ENCODE assay signal across 18 cellular contexts in the genomic region with DNA sequence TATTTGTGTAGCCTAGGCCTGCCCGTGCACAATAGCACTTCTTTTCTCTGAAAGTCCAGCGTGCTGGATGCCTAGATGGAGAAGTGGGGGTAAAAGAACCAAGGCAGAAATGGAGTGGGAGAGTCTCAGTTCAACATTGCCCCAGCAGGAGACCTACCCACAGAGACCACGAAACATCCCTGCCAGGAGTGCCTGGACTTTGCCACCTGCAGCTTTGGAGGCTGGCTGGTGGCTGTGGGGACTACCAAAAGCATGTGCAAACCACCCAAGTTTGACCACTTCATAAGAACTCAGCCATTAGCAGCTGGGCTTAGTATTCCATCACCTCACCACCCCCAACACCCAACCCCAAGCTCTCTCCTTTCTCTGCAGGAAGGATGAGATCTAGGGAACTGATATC.
"Had no signal": no experiment of that assay in that cellular context is flagged by ENCODE, and none has a peak within 500 bp of the region (broad histone marks: within the 10 kb centered on the region; RNA-seq: fewer than 3 reads in every experiment).

No MANE protein-coding gene starts in this region.

- H3K27me3 Mint-ChIP-seq: dendritic cell treated with granulocyte-macrophage colony-stimulating factor and Interleukin-4, amounts not matched to agents 40 ng/mL and 50 ng/mL, for 4 days had no signal

- H3K4me3 Mint-ChIP-seq: dendritic cell treated with granulocyte-macrophage colony-stimulating factor and Interleukin-4, amounts not matched to agents 40 ng/mL and 50 ng/mL, for 4 days had no signal

- H3K36me3 Mint-ChIP-seq: activated naive CD4-positive, alpha-beta T cell treated with anti-CD3 and anti-CD28 coated beads, Interleukin-2, amount 50 U/mL, for 72 hours had no signal

- ATAC-seq: activated naive CD4-positive, alpha-beta T cell treated with anti-CD3 and anti-CD28 coated beads, Interleukin-2, amount 50 U/mL, for 72 hours; esophagus mucosa; gastroesophageal sphincter; heart right ventricle; left ventricle myocardium superior; right cardiac atrium had no signal

- H3K27ac Mint-ChIP-seq: activated naive CD4-positive, alpha-beta T cell treated with anti-CD3 and anti-CD28 coated beads, Interleukin-2, amount 50 U/mL, for 72 hours; dendritic cell treated with granulocyte-macrophage colony-stimulating factor and Interleukin-4, amounts not matched to agents 40 ng/mL and 50 ng/mL, for 4 days had no signal

- H3K9me3 Mint-ChIP-seq: activated naive CD4-positive, alpha-beta T cell treated with anti-CD3 and anti-CD28 coated beads, Interleukin-2, amount 50 U/mL, for 72 hours; dendritic cell treated with granulocyte-macrophage colony-stimulating factor and Interleukin-4, amounts not matched to agents 40 ng/mL and 50 ng/mL, for 4 days had no signal

- DNase-seq: activated CD4-positive, alpha-beta T cell treated with anti-CD3 and anti-CD28 coated beads, Interleukin-2, amount 50 U/mL, for 1 hour; activated CD4-positive, CD25-positive, alpha-beta regulatory T cell treated with anti-CD3 and anti-CD28 coated beads, Interleukin-2, amount 50 U/mL, for 72 hours; activated CD8-positive, alpha-beta memory T cell treated with anti-CD3 and anti-CD28 coated beads for 24 hours; activated CD8-positive, alpha-beta memory T cell treated with anti-CD3 and anti-CD28 coated beads, Interleukin-2, amount 50 U/mL, for 48 hours; activated gamma-delta T cell; adrenal gland; effector CD8-positive, alpha-beta T cell; heart right ventricle; left ventricle myocardium superior; right cardiac atrium; stimulated activated CD4-positive, alpha-beta T cell treated with anti-CD3 and anti-CD28 coated beads, Interleukin-15, amount 100 ng/mL, for 24 hours; stimulated activated CD4-positive, alpha-beta T cell treated with anti-CD3 and anti-CD28 coated beads, Interleukin-4, amount 100 ng/mL, for 1 hour; stomach; trophoblast cell had no signal
